1 cellular context compared by ENCODE assay signal in genomic region chr20:50508171-50508761, GRCh38.
TF ChIP-seq lines count a peak whose summit lies in the region.

No MANE protein-coding gene starts in this region.

TF ChIP-seq in HCT116, 20 proteins besides CTCF, POLR2A, EP300 and RAD21:
- TF ChIP-seq SIN3A (IDR thresholded peaks at IDR 0.05; ENCODE audit: low read depth) (no peak), JUND (IDR thresholded peaks at IDR 0.05) (no peak), EGR1 (IDR thresholded peaks at IDR 0.05; ENCODE audit: low read depth) (no peak), REST (IDR thresholded peaks at IDR 0.05; ENCODE audit: low read depth) (no peak), MAX (IDR thresholded peaks at IDR 0.05) (no peak), YY1 (IDR thresholded peaks at IDR 0.05; ENCODE audit: extremely low read depth, insufficient replicate concordance, low read depth, low read length) (no peak)
